In the genomic region with DNA sequence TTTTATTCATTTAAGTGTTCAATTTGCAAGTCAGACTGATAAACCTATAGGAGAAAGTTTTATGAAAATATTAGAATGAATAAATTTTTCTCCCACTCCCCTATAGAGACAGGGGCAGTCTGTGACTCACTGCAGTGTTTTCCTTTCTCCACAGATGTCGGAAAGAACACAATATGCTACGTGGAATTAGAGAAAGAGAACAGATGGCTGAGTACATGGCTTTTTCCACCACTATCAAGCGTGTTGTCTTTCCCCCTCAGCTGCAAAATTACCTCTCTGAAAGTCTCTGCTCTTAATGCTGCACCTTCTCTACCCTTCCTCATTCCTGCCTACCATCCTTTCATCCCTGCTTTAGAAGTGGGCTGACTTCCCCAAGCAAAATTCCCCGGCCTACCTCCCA, we compare ENCODE assay signal across 28 cellular contexts. TPM values are rescaled to one million over a fixed set of nuclear protein-coding genes. Genes with fewer than 3 reads are reported as not detected.
"Had no signal": no experiment of that assay in that cellular context is flagged by ENCODE, and none has a peak within 500 bp of the region (broad histone marks: within the 10 kb centered on the region; RNA-seq: fewer than 3 reads in every experiment).

No MANE protein-coding gene starts in this region.

- H3K36me3 ChIP-seq: ascending aorta, brain microvascular endothelial cell, colonic mucosa, spleen, upper lobe of right lung had no signal

- H3K9me3 ChIP-seq: ascending aorta, colonic mucosa, left ventricle myocardium inferior, spleen, upper lobe of right lung had no signal

- H3K9me3 Mint-ChIP-seq: activated naive CD4-positive, alpha-beta T cell treated with anti-CD3 and anti-CD28 coated beads, Interleukin-2, amount 50 U/mL, for 72 hours; activated T-helper 17 cell treated with anti-CD3 and anti-CD28 coated beads, Interleukin-2, amount 50 U/mL, for 72 hours; naive thymus-derived CD8-positive, alpha-beta T cell; T-cell; T-helper 2 cell treated with Interferon-gamma antibody and Interleukin-4, amounts not matched to agents 5 μg/mL and 100 μg/mL, for 36 hours had no signal

- H3K36me3 Mint-ChIP-seq: mesothelial cell of epicardium, T-cell had no signal

- FAIRE-seq: endometrium had no signal

- DNase-seq: activated CD4-positive, alpha-beta T cell treated with anti-CD3 and anti-CD28 coated beads for 1 hour; activated CD4-positive, alpha-beta T cell treated with anti-CD3 and anti-CD28 coated beads, Interleukin-2, amount 50 U/mL, for 1 hour; activated CD8-positive, alpha-beta T cell treated with anti-CD3 and anti-CD28 coated beads, Interleukin-2, amount 10 ng/mL, durations not matched to agents 7 days and 5 days; activated T-cell treated with anti-CD3 and anti-CD28 coated beads, Interleukin-2, amount 50 U/mL, for 1 hour; brain microvascular endothelial cell; central memory CD4-positive, alpha-beta T cell; colonic mucosa; effector CD4-positive, alpha-beta T cell; foreskin melanocyte; hippocampal formation; kidney glomerular epithelial cell; left ventricle myocardium inferior; mammary epithelial cell; naive thymus-derived CD8-positive, alpha-beta T cell; spleen; stimulated activated CD4-positive, alpha-beta T cell treated with anti-CD3 and anti-CD28 coated beads, Interleukin-4, amount 100 ng/mL, for 24 hours; stimulated activated naive CD8-positive, alpha-beta T cell treated with anti-CD3 and anti-CD28 coated beads, Interleukin-15, Interleukin-2, amounts not matched to agents 100 U/mL and 50 U/mL, for 24 hours; T-cell; upper lobe of right lung had no signal

- H3K27me3 ChIP-seq: ascending aorta, brain microvascular endothelial cell, colonic mucosa, spleen, upper lobe of right lung had no signal

- H3K4me1 ChIP-seq: ascending aorta, upper lobe of right lung had no signal

- H3K4me3 Mint-ChIP-seq: activated CD8-positive, alpha-beta T cell treated with anti-CD3 and anti-CD28 coated beads, Interleukin-2, amount 10 ng/mL, durations not matched to agents 7 days and 5 days; activated T-helper 17 cell treated with anti-CD3 and anti-CD28 coated beads, Interleukin-2, amount 50 U/mL, for 72 hours; mesothelial cell of epicardium; naive thymus-derived CD8-positive, alpha-beta T cell; T-cell; T-helper 2 cell treated with Interferon-gamma antibody and Interleukin-4, amounts not matched to agents 5 μg/mL and 100 μg/mL, for 36 hours had no signal

- H3K27ac ChIP-seq: ascending aorta, brain microvascular endothelial cell, colonic mucosa, left ventricle myocardium inferior, spleen, upper lobe of right lung, VCaP had no signal

- H3K27ac Mint-ChIP-seq: activated CD8-positive, alpha-beta T cell treated with anti-CD3 and anti-CD28 coated beads, Interleukin-2, amount 10 ng/mL, durations not matched to agents 7 days and 5 days; activated naive CD4-positive, alpha-beta T cell treated with anti-CD3 and anti-CD28 coated beads, Interleukin-2, amount 50 U/mL, for 72 hours; activated T-helper 17 cell treated with anti-CD3 and anti-CD28 coated beads, Interleukin-2, amount 50 U/mL, for 72 hours; mesothelial cell of epicardium; naive thymus-derived CD8-positive, alpha-beta T cell; progenitor cell of endocrine pancreas; T-cell; T-helper 2 cell treated with Interferon-gamma antibody and Interleukin-4, amounts not matched to agents 5 μg/mL and 100 μg/mL, for 36 hours had no signal

- ATAC-seq: activated CD8-positive, alpha-beta T cell treated with anti-CD3 and anti-CD28 coated beads, Interleukin-2, amount 10 ng/mL, durations not matched to agents 7 days and 5 days; activated naive CD4-positive, alpha-beta T cell treated with anti-CD3 and anti-CD28 coated beads, Interleukin-2, amount 50 U/mL, for 72 hours; activated T-helper 17 cell treated with anti-CD3 and anti-CD28 coated beads, Interleukin-2, amount 50 U/mL, for 72 hours; naive thymus-derived CD8-positive, alpha-beta T cell; stimulated activated naive CD8-positive, alpha-beta T cell treated with anti-CD3 and anti-CD28 coated beads, Interleukin-15, Interleukin-2, amounts not matched to agents 100 U/mL and 50 U/mL, for 24 hours; T-cell; upper lobe of right lung had no signal

- H3K4me1 Mint-ChIP-seq: activated T-helper 17 cell treated with anti-CD3 and anti-CD28 coated beads, Interleukin-2, amount 50 U/mL, for 72 hours; T-cell had no signal

- H3K4me3 ChIP-seq: ascending aorta, colonic mucosa, left ventricle myocardium inferior, spleen, upper lobe of right lung had no signal

RNA-seq across cellular contexts. Expression of gene FLT1, which starts 30.1 kb away (rescaled TPM):
- total RNA-seq: mammary epithelial cell, osteoblast had no signal
- polyA plus RNA-seq: mammary epithelial cell had no signal
